In the genomic region with DNA sequence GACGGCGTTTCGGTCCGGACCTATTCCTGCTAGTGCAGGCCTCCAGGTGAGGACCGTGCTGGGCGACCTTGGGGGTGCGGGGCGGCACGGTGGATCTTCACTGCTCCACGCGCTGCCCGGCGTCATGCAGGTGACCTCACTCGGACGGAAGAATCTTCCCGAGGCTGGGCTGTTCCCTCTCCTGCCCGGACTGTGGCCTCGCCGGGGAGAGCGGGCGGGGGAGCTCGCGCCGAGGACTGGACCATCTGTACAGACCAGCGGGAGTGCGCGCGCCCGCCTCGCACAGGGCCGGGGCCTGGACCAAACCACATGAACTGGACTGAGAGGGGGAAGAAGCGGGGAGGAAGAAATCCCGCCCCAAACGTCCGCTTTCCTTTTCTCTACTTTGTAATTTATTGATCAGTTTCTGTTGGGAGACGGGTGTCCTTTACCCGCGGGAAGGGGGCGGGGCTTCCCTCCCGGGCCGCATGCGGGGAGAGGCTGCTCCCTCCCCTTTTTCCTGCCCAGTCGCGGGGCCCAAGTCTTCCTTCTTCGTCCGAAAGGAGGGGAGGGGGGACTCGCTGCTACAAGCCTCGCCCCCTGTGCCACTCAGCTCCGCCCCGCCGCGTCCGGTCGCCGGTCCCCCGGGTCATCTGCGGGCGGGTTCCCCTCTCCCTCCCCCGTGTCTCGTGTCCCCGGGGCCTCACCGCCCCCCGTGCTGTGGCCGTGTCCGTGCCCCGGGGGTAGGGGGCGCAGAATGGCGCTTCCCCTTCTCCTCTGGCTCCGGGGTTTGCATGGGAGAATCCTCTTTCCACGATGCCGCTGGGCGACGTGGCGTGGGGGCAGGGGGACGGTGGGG, we compare ENCODE assay signal across 8 cellular contexts. TPM values are rescaled to one million over a fixed set of nuclear protein-coding genes. Genes with fewer than 3 reads are reported as not detected.
A peak's percentile ranks its signal among the peaks of the same experiment; 100 is the strongest.
DNase-seq lines count a peak whose midpoint lies in the region; ATAC-seq, FAIRE-seq and TF ChIP-seq lines count a peak whose summit lies in the region.

No MANE protein-coding gene starts in this region.

- peaks cover 72% of the 10 kb centered on the region for H3K27me3 Mint-ChIP-seq in activated naive CD8-positive, alpha-beta T cell treated with anti-CD3 and anti-CD28 coated beads, Interleukin-2, amount 10 ng/mL, durations not matched to agents 7 days and 5 days
- H3K27me3 Mint-ChIP-seq in neural crest cell (ENCODE audit: low read depth): peaks cover 21% of the 10 kb centered on the region

- H3F3A ChIP-seq in DOHH2 (ENCODE audit: control insufficient read depth, insufficient read depth): peaks cover 11% of the 10 kb centered on the region

- peaks cover 20% of the 10 kb centered on the region for H3K4me1 Mint-ChIP-seq in activated naive CD8-positive, alpha-beta T cell treated with anti-CD3 and anti-CD28 coated beads, Interleukin-2, amount 10 ng/mL, durations not matched to agents 7 days and 5 days
- peaks cover 42% of the 10 kb centered on the region for H3K4me1 Mint-ChIP-seq in neural crest cell

- TF ChIP-seq CTCF in DOHH2 (IDR thresholded peaks at IDR 0.05; ENCODE audit: low read depth, low read length, poor library complexity, severe bottlenecking) (no peak), neural crest cell (conservative IDR thresholded peaks at IDR 0.05) (no peak)

- H3K4me2 ChIP-seq in DOHH2 (ENCODE audit: low read length): peak overlapping the region; percentile 94

- H3K27ac Mint-ChIP-seq in activated naive CD8-positive, alpha-beta T cell treated with anti-CD3 and anti-CD28 coated beads, Interleukin-2, amount 10 ng/mL, durations not matched to agents 7 days and 5 days: peak overlapping the region; percentile 54
- peak overlapping the region; percentile 99 for H3K27ac Mint-ChIP-seq in neural crest cell (ENCODE audit: unreplicated experiment)

- H3K27ac ChIP-seq in DOHH2 (ENCODE audit: low read depth, low read length): peak overlapping the region; percentile 48

- H3K9me3 ChIP-seq in DOHH2 (ENCODE audit: control insufficient read depth, insufficient read depth, low read length): no peaks in the 10 kb centered on the region

- H3K27me3 ChIP-seq in DOHH2 (ENCODE audit: control insufficient read depth, low read length): no peaks in the 10 kb centered on the region

- H3K4me3 Mint-ChIP-seq in activated naive CD8-positive, alpha-beta T cell treated with anti-CD3 and anti-CD28 coated beads, Interleukin-2, amount 10 ng/mL, durations not matched to agents 7 days and 5 days: peak overlapping the region; percentile 85
- peak overlapping the region; percentile 98 for H3K4me3 Mint-ChIP-seq in neural crest cell

- no peaks in the 10 kb centered on the region for H3K9me3 Mint-ChIP-seq in activated naive CD8-positive, alpha-beta T cell treated with anti-CD3 and anti-CD28 coated beads, Interleukin-2, amount 10 ng/mL, durations not matched to agents 7 days and 5 days
- H3K9me3 Mint-ChIP-seq in neural crest cell: peaks cover 9% of the 10 kb centered on the region

- peak overlapping the region; percentile 95 for H3K4me3 ChIP-seq in DOHH2 (ENCODE audit: low read length)

- no peak for FAIRE-seq in RCC 7860 (lab: Jason Lieb, UNC)

- H3K9me2 ChIP-seq in DOHH2 (replicated peaks; ENCODE audit: control insufficient read depth, low read length): no peaks in the 10 kb centered on the region

- no peaks in the 10 kb centered on the region for H3K36me3 ChIP-seq in DOHH2 (ENCODE audit: control insufficient read depth, low read length)

- peaks cover 32% of the 10 kb centered on the region for H3K4me1 ChIP-seq in DOHH2 (ENCODE audit: control insufficient read depth, low read length)

- DNase-seq in LoVo (ENCODE audit: low spot score): peak; percentile 74
- peak; percentile 49 for DNase-seq in RCC 7860 (ENCODE audit: low spot score)
- peak; percentile 66 for DNase-seq in activated naive CD8-positive, alpha-beta T cell treated with anti-CD3 and anti-CD28 coated beads, Interleukin-2, amount 10 ng/mL, durations not matched to agents 7 days and 5 days
- DNase-seq in glomerular visceral epithelial cell (ENCODE audit: extremely low spot score): peak; percentile 77
- peak; percentile 82 for DNase-seq in neural crest cell (ENCODE audit: low read depth, low spot score)

- no peaks in the 10 kb centered on the region for H4K20me1 ChIP-seq in DOHH2 (ENCODE audit: control insufficient read depth, insufficient read depth, low read depth, low read length)

- POLR2A ChIA-PET in activated naive CD8-positive, alpha-beta T cell treated with anti-CD3 and anti-CD28 coated beads, Interleukin-2, amount 10 ng/mL, durations not matched to agents 7 days and 5 days (lab: Charles Lee): interaction anchor here (0.5 to 0.6 kb wide), 2 partner anchors 76 to 660 kb away, joined by 4 read pairs; no protein-coding TSS in a partner anchor

- no peaks in the 10 kb centered on the region for H3K36me3 Mint-ChIP-seq in activated naive CD8-positive, alpha-beta T cell treated with anti-CD3 and anti-CD28 coated beads, Interleukin-2, amount 10 ng/mL, durations not matched to agents 7 days and 5 days
- H3K36me3 Mint-ChIP-seq in neural crest cell (ENCODE audit: low read depth): no peaks in the 10 kb centered on the region

- peak; percentile 13 for ATAC-seq in activated naive CD8-positive, alpha-beta T cell treated with anti-CD3 and anti-CD28 coated beads, Interleukin-2, amount 10 ng/mL, durations not matched to agents 7 days and 5 days (ENCODE audit: low read depth)
- ATAC-seq in HG02759 (IDR thresholded peaks at IDR 0.05; ENCODE audit: unreplicated experiment): no peak
- no peak for ATAC-seq in GM21717 (IDR thresholded peaks at IDR 0.05; ENCODE audit: unreplicated experiment)

- H3K79me2 ChIP-seq in DOHH2 (ENCODE audit: control insufficient read depth, low read length): no peaks in the 10 kb centered on the region

RNA-seq across cellular contexts. Expression of gene HRC, which starts 4.9 kb away (rescaled TPM):
- not detected for total RNA-seq in activated naive CD8-positive, alpha-beta T cell treated with anti-CD3 and anti-CD28 coated beads, Interleukin-2, amount 10 ng/mL, durations not matched to agents 7 days and 5 days
- total RNA-seq in neural crest cell: 0.84 and 1.6 TPM in 2 replicates

RNA-seq across cellular contexts. Expression of gene TRPM4, which starts 7.3 kb away (rescaled TPM):
- under 1 TPM; 0.19 to 0.34 TPM for total RNA-seq in activated naive CD8-positive, alpha-beta T cell treated with anti-CD3 and anti-CD28 coated beads, Interleukin-2, amount 10 ng/mL, durations not matched to agents 7 days and 5 days
- 8.1 and 9.6 TPM in 2 replicates for total RNA-seq in neural crest cell

RNA-seq across cellular contexts. Expression of gene PPFIA3, which starts 31.0 kb away (rescaled TPM):
- 1 to 10 TPM; 3.6 to 4.6 TPM for total RNA-seq in activated naive CD8-positive, alpha-beta T cell treated with anti-CD3 and anti-CD28 coated beads, Interleukin-2, amount 10 ng/mL, durations not matched to agents 7 days and 5 days
- 21.7 and 22.7 TPM in 2 replicates for total RNA-seq in neural crest cell

RNA-seq across cellular contexts. Expression of gene C19orf73, which starts 31.4 kb away (rescaled TPM):
- 1 to 10 TPM; 1.3 to 1.7 TPM for total RNA-seq in activated naive CD8-positive, alpha-beta T cell treated with anti-CD3 and anti-CD28 coated beads, Interleukin-2, amount 10 ng/mL, durations not matched to agents 7 days and 5 days
- 1.0 and 1.3 TPM in 2 replicates for total RNA-seq in neural crest cell

RNA-seq across cellular contexts. Expression of gene LIN7B, which starts 36.2 kb away (rescaled TPM):
- 10 to 100 TPM in 1 of 2 experiments, 1 to 10 TPM in 1; 8.9 to 10.1 TPM for total RNA-seq in activated naive CD8-positive, alpha-beta T cell treated with anti-CD3 and anti-CD28 coated beads, Interleukin-2, amount 10 ng/mL, durations not matched to agents 7 days and 5 days
- 5.4 and 7.5 TPM in 2 replicates for total RNA-seq in neural crest cell
